Comparison of ENCODE assay signal across 24 cellular contexts in the genomic region with DNA sequence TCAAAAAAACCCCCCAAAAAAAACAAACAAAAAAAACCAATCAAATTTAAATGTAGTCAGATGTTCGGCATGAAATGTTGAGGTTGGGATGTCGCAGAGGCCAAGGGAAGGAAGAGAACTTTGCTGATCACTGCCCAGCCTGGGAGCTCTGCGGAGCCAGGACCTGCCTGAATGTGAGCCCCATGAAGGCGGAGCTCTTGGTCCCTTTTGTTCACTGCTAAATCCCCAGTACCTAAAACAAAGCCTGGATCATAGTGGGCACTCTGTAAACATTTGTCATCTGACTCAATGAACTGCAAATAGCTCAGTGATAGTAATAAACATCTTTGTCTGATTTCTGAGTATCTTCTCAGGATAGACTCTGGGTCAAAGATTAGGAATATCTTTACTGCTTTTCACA.
"Had no signal": no experiment of that assay in that cellular context is flagged by ENCODE, and none has a peak within 500 bp of the region (broad histone marks: within the 10 kb centered on the region; RNA-seq: fewer than 3 reads in every experiment).

No MANE protein-coding gene starts in this region.

- H3K27ac Mint-ChIP-seq: effector memory CD8-positive, alpha-beta T cell; mesothelial cell of epicardium; naive thymus-derived CD8-positive, alpha-beta T cell; nephron progenitor cell; progenitor cell of endocrine pancreas; stimulated activated memory B cell treated with anti-CD40 and anti-IgM and Interleukin-4, amounts not matched to agents 10 μg/mL and 1 μg/mL and 100 μg/mL, for 72 hours; type B pancreatic cell had no signal

- H3K9me3 Mint-ChIP-seq: central memory CD8-positive, alpha-beta T cell; effector memory CD8-positive, alpha-beta T cell; naive thymus-derived CD8-positive, alpha-beta T cell; nephron progenitor cell; stimulated activated memory B cell treated with anti-CD40 and anti-IgM and Interleukin-4, amounts not matched to agents 10 μg/mL and 1 μg/mL and 100 μg/mL, for 72 hours; type B pancreatic cell had no signal

- H3K27me3 ChIP-seq: testis, tibial artery had no signal

- H3K9ac ChIP-seq: parathyroid adenoma had no signal

- H2AFZ ChIP-seq: parathyroid adenoma had no signal

- H3K4me1 Mint-ChIP-seq: central memory CD8-positive, alpha-beta T cell; naive thymus-derived CD8-positive, alpha-beta T cell had no signal

- FAIRE-seq: frontal cortex, keratinocyte had no signal

- H3K27ac ChIP-seq: coronary artery, neutrophil, parathyroid adenoma, testis, tibial artery had no signal

- H3K4me3 ChIP-seq: coronary artery, lung, mucosa of descending colon, testis, tibial artery had no signal

- ATAC-seq: effector memory CD8-positive, alpha-beta T cell; mucosa of descending colon; naive thymus-derived CD8-positive, alpha-beta T cell; sciatic nerve; stimulated activated memory B cell treated with anti-CD40 and anti-IgM and Interleukin-4, amounts not matched to agents 10 μg/mL and 1 μg/mL and 100 μg/mL, for 72 hours; stimulated activated naive CD8-positive, alpha-beta T cell treated with anti-CD3 and anti-CD28 coated beads, Interleukin-15, Interleukin-2, amounts not matched to agents 100 U/mL and 50 U/mL, for 24 hours had no signal

- H3K4me1 ChIP-seq: parathyroid adenoma, testis, tibial artery had no signal

- DNase-seq: effector memory CD8-positive, alpha-beta T cell; hypothalamus; mesenchymal stem cell; mucosa of descending colon; naive thymus-derived CD8-positive, alpha-beta T cell; nephron progenitor cell; stimulated activated CD4-positive, alpha-beta T cell treated with anti-CD3 and anti-CD28 coated beads, Interleukin-2, amount 100 ng/mL, for 24 hours; stimulated activated CD4-positive, alpha-beta T cell treated with anti-CD3 and anti-CD28 coated beads, Interleukin-4, amount 100 ng/mL, for 24 hours; stimulated activated naive CD8-positive, alpha-beta T cell treated with anti-CD3 and anti-CD28 coated beads, Interleukin-15, Interleukin-2, amounts not matched to agents 100 U/mL and 50 U/mL, for 24 hours; substantia nigra; testis; tibial artery had no signal

- H3K4me3 Mint-ChIP-seq: central memory CD8-positive, alpha-beta T cell; effector memory CD8-positive, alpha-beta T cell; mesothelial cell of epicardium; naive thymus-derived CD8-positive, alpha-beta T cell; nephron progenitor cell; stimulated activated memory B cell treated with anti-CD40 and anti-IgM and Interleukin-4, amounts not matched to agents 10 μg/mL and 1 μg/mL and 100 μg/mL, for 72 hours; type B pancreatic cell had no signal

- H3K27me3 Mint-ChIP-seq: stimulated activated memory B cell treated with anti-CD40 and anti-IgM and Interleukin-4, amounts not matched to agents 10 μg/mL and 1 μg/mL and 100 μg/mL, for 72 hours had no signal

- H3K36me3 ChIP-seq: neutrophil, tibial artery had no signal

- H3K36me3 Mint-ChIP-seq: mesothelial cell of epicardium; naive thymus-derived CD8-positive, alpha-beta T cell; stimulated activated memory B cell treated with anti-CD40 and anti-IgM and Interleukin-4, amounts not matched to agents 10 μg/mL and 1 μg/mL and 100 μg/mL, for 72 hours; type B pancreatic cell had no signal

- H3K9me3 ChIP-seq: mucosa of descending colon, neutrophil, testis, tibial artery had no signal

- H3K79me2 ChIP-seq: parathyroid adenoma had no signal
